9 cellular contexts compared by ENCODE assay signal in genomic region chr3:24521306-24522154, GRCh38. TPM values are rescaled to one million over a fixed set of nuclear protein-coding genes. Genes with fewer than 3 reads are reported as not detected.
DNase-seq lines count a peak whose midpoint lies in the region; ATAC-seq and TF ChIP-seq lines count a peak whose summit lies in the region.
"Had no signal": no experiment of that assay in that cellular context is flagged by ENCODE, and none has a peak within 500 bp of the region (broad histone marks: within the 10 kb centered on the region; RNA-seq: fewer than 3 reads in every experiment).

No MANE protein-coding gene starts in this region.

- H3K36me3 Mint-ChIP-seq in activated T-cell treated with anti-CD3 and anti-CD28 coated beads, Interleukin-2, amount 50 U/mL, for 72 hours (ENCODE audit: insufficient read depth in 2 of 2), result no peaks in the 10 kb centered on the region
- no peaks in the 10 kb centered on the region for H3K36me3 Mint-ChIP-seq in nephron progenitor cell (ENCODE audit: low read depth)

- H3K4me1 Mint-ChIP-seq in activated T-cell treated with anti-CD3 and anti-CD28 coated beads, Interleukin-2, amount 50 U/mL, for 72 hours (ENCODE audit: low read depth), result peaks cover 4% of the 10 kb centered on the region
- peaks cover 12% of the 10 kb centered on the region for H3K4me1 Mint-ChIP-seq in nephron progenitor cell

- peak overlapping the region; percentile 11 to 51 for H3K4me3 Mint-ChIP-seq in activated T-cell treated with anti-CD3 and anti-CD28 coated beads, Interleukin-2, amount 50 U/mL, for 72 hours
- peak overlapping the region; percentile 80 for H3K4me3 Mint-ChIP-seq in nephron progenitor cell
- H3K4me3 Mint-ChIP-seq: activated naive CD4-positive, alpha-beta T cell treated with anti-CD3 and anti-CD28 coated beads, Interleukin-2, amount 50 U/mL, for 24 hours had no signal

- no peaks in the 10 kb centered on the region for H3K9me3 Mint-ChIP-seq in activated T-cell treated with anti-CD3 and anti-CD28 coated beads, Interleukin-2, amount 50 U/mL, for 72 hours
- H3K9me3 Mint-ChIP-seq in nephron progenitor cell, result peaks cover 3% of the 10 kb centered on the region
- H3K9me3 Mint-ChIP-seq: activated naive CD4-positive, alpha-beta T cell treated with anti-CD3 and anti-CD28 coated beads, Interleukin-2, amount 50 U/mL, for 24 hours had no signal

- no peak overlapping the region for H3K27ac Mint-ChIP-seq in activated T-cell treated with anti-CD3 and anti-CD28 coated beads, Interleukin-2, amount 50 U/mL, for 72 hours
- no peak overlapping the region for H3K27ac Mint-ChIP-seq in nephron progenitor cell
- H3K27ac Mint-ChIP-seq: activated naive CD4-positive, alpha-beta T cell treated with anti-CD3 and anti-CD28 coated beads, Interleukin-2, amount 50 U/mL, for 24 hours had no signal

- DNase-seq in activated T-cell treated with anti-CD3 and anti-CD28 coated beads, Interleukin-2, amount 50 U/mL, for 72 hours, result no peak
- DNase-seq in activated T-cell treated with anti-CD3 and anti-CD28 coated beads, Interleukin-2, amount 50 U/mL, for 48 hours, result no peak
- peak; percentile 14 for DNase-seq in SW480 (ENCODE audit: low spot score)
- DNase-seq in glomerular visceral epithelial cell (ENCODE audit: extremely low spot score), result peak; percentile 56
- peak; percentile 66 for DNase-seq in nephron progenitor cell
- DNase-seq in GM20000 (ENCODE audit: low spot score), result no peak

- ATAC-seq in activated T-cell treated with anti-CD3 and anti-CD28 coated beads, Interleukin-2, amount 50 U/mL, for 72 hours (replicated peaks in 1 of 2), result peak; percentile 34 to 51
- no peak for ATAC-seq in HG03045 (IDR thresholded peaks at IDR 0.05; ENCODE audit: unreplicated experiment)
- ATAC-seq in GM19455 (IDR thresholded peaks at IDR 0.05; ENCODE audit: unreplicated experiment), result no peak

- peaks cover 54% of the 10 kb centered on the region for H3K27me3 Mint-ChIP-seq in activated T-cell treated with anti-CD3 and anti-CD28 coated beads, Interleukin-2, amount 50 U/mL, for 72 hours (ENCODE audit: low read depth)
- peaks cover 80% of the 10 kb centered on the region for H3K27me3 Mint-ChIP-seq in nephron progenitor cell (ENCODE audit: low read depth, poor library complexity)

- TF ChIP-seq CTCF in nephron progenitor cell (IDR thresholded peaks at IDR 0.05) (no peak), GM20000 (IDR thresholded peaks at IDR 0.05; ENCODE audit: extremely low read depth, missing control alignments) (no peak)

RNA-seq across cellular contexts. Expression of gene THRB, which starts 26.9 kb away (rescaled TPM):
- not detected for total RNA-seq in activated T-cell treated with anti-CD3 and anti-CD28 coated beads, Interleukin-2, amount 50 U/mL, for 72 hours

Comparison
In these comparisons a context has a peak if more than half of its experiments do, and no peak if none do; other contexts are left out.
1. ATAC-seq: peak in activated T-cell treated with anti-CD3 and anti-CD28 coated beads, Interleukin-2, amount 50 U/mL, for 72 hours (2 of 2); none in HG03045 (single experiment) and GM19455 (single experiment).
2. DNase-seq: peak in SW480 (single experiment), glomerular visceral epithelial cell (single experiment) and nephron progenitor cell (single experiment); none in activated T-cell treated with anti-CD3 and anti-CD28 coated beads, Interleukin-2, amount 50 U/mL, for 72 hours (0 of 2), activated T-cell treated with anti-CD3 and anti-CD28 coated beads, Interleukin-2, amount 50 U/mL, for 48 hours (0 of 2) and GM20000 (single experiment).